ENCODE assay signal across 8 cellular contexts in genomic region chr18:2985628-2986027, GRCh38. TPM values are rescaled to one million over a fixed set of nuclear protein-coding genes. Genes with fewer than 3 reads are reported as not detected.
A peak's percentile ranks its signal among the peaks of the same experiment; 100 is the strongest.
DNase-seq lines count a peak whose midpoint lies in the region; ATAC-seq, FAIRE-seq and TF ChIP-seq lines count a peak whose summit lies in the region.

No MANE protein-coding gene starts in this region.

- no peak overlapping the region for H2AK5ac ChIP-seq in H1 (ENCODE audit: low read depth, low read length)

- POLR2A ChIA-PET in A549 (lab: Yijun Ruan, JAX), result interaction anchor here (0.5 to 0.9 kb wide), 3 partner anchors 19 to 437 kb away, joined by 3 to 4 read pairs (median 3); no protein-coding TSS in a partner anchor
- POLR2A ChIA-PET in H1 (lab: Charles Lee; ENCODE audit: partially characterized antibody), result no interaction called here

- H4K5ac ChIP-seq in H1 (ENCODE audit: insufficient read length, low read depth, low read length), result no peak overlapping the region

- H3K4me2 ChIP-seq in A549, result peak overlapping the region; percentile 84
- no peak overlapping the region for H3K4me2 ChIP-seq in H1 (ENCODE audit: insufficient read depth in 1 of 2, low read depth in 2 of 2, low read length in 2 of 2)

- H3K14ac ChIP-seq in H1 (ENCODE audit: insufficient read length), result no peak overlapping the region

- H2BK20ac ChIP-seq in H1 (ENCODE audit: low read length), result no peak overlapping the region

- no peak overlapping the region for H3K4me3 ChIP-seq in A549
- H3K4me3 ChIP-seq in H1 (ENCODE audit: extremely low read depth in 1 of 4, insufficient read depth in 2 of 4, low read depth in 3 of 4, low read length in 4 of 4), result no peak overlapping the region
- no peak overlapping the region for H3K4me3 ChIP-seq in sigmoid colon

- no peak overlapping the region for H2BK12ac ChIP-seq in H1 (ENCODE audit: low read depth, low read length)

- H3K27me3 ChIP-seq in H1 (replicated peaks in 1 of 4; ENCODE audit: control insufficient read depth in 3 of 4, extremely low read depth in 1 of 4, insufficient read depth in 3 of 4, low read length in 3 of 4) (no peaks in the 10 kb centered on the region), sigmoid colon (no peaks in the 10 kb centered on the region)

- H3K27ac ChIP-seq in A549, result peak overlapping the region; percentile 77 to 86
- H3K27ac ChIP-seq in H1 (ENCODE audit: low read depth, low read length), result no peak overlapping the region
- no peak overlapping the region for H3K27ac ChIP-seq in sigmoid colon

- WGBS in A549 (ENCODE audit: missing lambda C conversion rate), result 53% methylated on average over 2 of the region's 2 CpGs
- 82% methylated on average over 2 of the region's 2 CpGs; no CpG with 5 or more reads in 1 of the 2 experiments for WGBS in H1 (ENCODE audit: extremely low coverage in 1 of 2, insufficient coverage in 1 of 2, insufficient read length in 1 of 2, insufficient replicate concordance in 2 of 2, low coverage in 1 of 2, low lambda C conversion rate in 2 of 2, missing lambda C conversion rate in 1 of 2), 2 experiments
- WGBS in sigmoid colon, 2 donors, result 31 to 74% methylated on average over 2 of the region's 2 CpGs

- CTCF ChIA-PET in A549 (lab: Yijun Ruan, JAX) (interaction anchor here (0.7 to 3.3 kb wide), 12 partner anchors 9 to 260 kb away, joined by 3 to 12 read pairs (median 4); no protein-coding TSS in a partner anchor), H1 (lab: Charles Lee; ENCODE audit: partially characterized antibody) (interaction anchor here (0.6 to 3.3 kb wide), 24 partner anchors 9 to 275 kb away, joined by 3 to 21 read pairs (median 4); no protein-coding TSS in a partner anchor)

- H3K4ac ChIP-seq in H1 (replicated peaks; ENCODE audit: insufficient read length, low read depth, low read length), result no peak overlapping the region

- no peak overlapping the region for H4K8ac ChIP-seq in H1 (ENCODE audit: extremely low read depth, insufficient read depth, low read length)

- intact Hi-C loops in sigmoid colon (cut with DNase I), result no loop called here

- no peaks in the 10 kb centered on the region for H3K36me3 ChIP-seq in H1 (ENCODE audit: control insufficient read depth in 2 of 4, insufficient read depth in 4 of 4, low read length in 3 of 4)
- H3K36me3 ChIP-seq in sigmoid colon, result no peaks in the 10 kb centered on the region

- peaks cover 0 to 66% of the 10 kb centered on the region in 2 experiments; a peak in 2 of 4 replicates for H3K79me2 ChIP-seq in H1 (ENCODE audit: control insufficient read depth in 1 of 2, insufficient read depth in 2 of 2, low read length in 2 of 2)

- H3K18ac ChIP-seq in H1 (ENCODE audit: extremely low read depth, low read length), result no peak overlapping the region

- H3K4me1 ChIP-seq in A549 (peaks cover 84% of the 10 kb centered on the region), H1 (replicated peaks in 1 of 4; ENCODE audit: control insufficient read depth in 3 of 4, insufficient read depth in 4 of 4, low read length in 3 of 4) (peaks cover 0 to 11% (median 9%) of the 10 kb centered on the region in 4 experiments; a peak in 6 of 7 replicates), sigmoid colon (peaks cover 0 to 34% (median 31%) of the 10 kb centered on the region in 4 donors)

- H3K79me1 ChIP-seq in H1 (ENCODE audit: low read depth, low read length), result peaks cover 3% of the 10 kb centered on the region

- no peak overlapping the region for H2BK5ac ChIP-seq in H1 (ENCODE audit: low read depth, low read length)

- TF ChIP-seq POLR2A in A549 (IDR thresholded peaks at IDR 0.05; ENCODE audit: low read length) (no peak), H1 (IDR thresholded peaks at IDR 0.05; ENCODE audit: control extremely low read depth in 1 of 2, low read depth in 2 of 2, low read length in 2 of 2) (no peak), sigmoid colon (IDR thresholded peaks at IDR 0.05) (no peak), GM12891 (IDR thresholded peaks at IDR 0.05; ENCODE audit: low read depth, low read length) (no peak)

- H3K9ac ChIP-seq in H1 (replicated peaks in 1 of 4; ENCODE audit: extremely low read depth in 1 of 4, low read depth in 3 of 4, low read length in 3 of 4), result no peak overlapping the region

- H2BK15ac ChIP-seq in H1 (ENCODE audit: low read length), result no peak overlapping the region

- H2BK120ac ChIP-seq in H1 (replicated peaks; ENCODE audit: low read depth, low read length), result no peak overlapping the region

- no peaks in the 10 kb centered on the region for H3K23me2 ChIP-seq in H1 (ENCODE audit: low read depth, low read length)

- H3K9me3 ChIP-seq in A549, result no peaks in the 10 kb centered on the region
- no peaks in the 10 kb centered on the region for H3K9me3 ChIP-seq in H1 (ENCODE audit: insufficient read depth in 2 of 2, low read depth in 1 of 2, low read length in 1 of 2)
- H3K9me3 ChIP-seq in sigmoid colon, result no peaks in the 10 kb centered on the region

- DNase-seq in A549 (ENCODE audit: low read depth in 1 of 2, low spot score in 1 of 2) (peak in 1 of 2 experiments; percentile 29), MV-4-11 (lab: John Stamatoyannopoulos, UW) (peak; percentile 23), H1 (ENCODE audit: low read depth in 1 of 2, low spot score in 2 of 2) (no peak), sigmoid colon (no peak), GM12891 (ENCODE audit: insufficient read length, low spot score) (no peak), NCI-H2227 treated with DMSO at 0.1 percent for 48 hours (lab: John Stamatoyannopoulos, UW) (no peak), HK-2 (ENCODE audit: unreplicated experiment) (no peak)

- H4K91ac ChIP-seq in H1 (replicated peaks; ENCODE audit: insufficient read length, low read length), result no peak overlapping the region

- no peak overlapping the region for H3K23ac ChIP-seq in H1 (ENCODE audit: insufficient read length)

- H2AFZ ChIP-seq in H1 (ENCODE audit: low read length), result no peak overlapping the region

- TF ChIP-seq EP300 in A549 (IDR thresholded peaks at IDR 0.05), result no peak
- TF ChIP-seq EP300 in H1 (IDR thresholded peaks at IDR 0.05; ENCODE audit: borderline replicate concordance in 1 of 2, low read depth in 2 of 2, low read length in 2 of 2), result no peak
- TF ChIP-seq EP300 in sigmoid colon (IDR thresholded peaks at IDR 0.05), result no peak

- TF ChIP-seq RAD21 in A549 (conservative IDR thresholded peaks at IDR 0.05 in 1 of 2, IDR thresholded peaks at IDR 0.05 in 1 of 2), result peak; percentile 40 to 44; a peak in 3 of 5 replicates
- peak; percentile 8 to 14; a peak in 1 of 4 replicates for TF ChIP-seq RAD21 in H1 (IDR thresholded peaks at IDR 0.05 in 1 of 2, conservative IDR thresholded peaks at IDR 0.05 in 1 of 2; ENCODE audit: low read depth in 2 of 2, low read length in 2 of 2)

- no peak for ATAC-seq in A549
- peak; percentile 37 for ATAC-seq in GM18502 (IDR thresholded peaks at IDR 0.05; ENCODE audit: poor library complexity, unreplicated experiment)

- TF ChIP-seq CTCF in A549 (IDR thresholded peaks at IDR 0.05), result peak; percentile 38
- TF ChIP-seq CTCF in H1 (IDR thresholded peaks at IDR 0.05; ENCODE audit: control extremely low read depth in 1 of 3, insufficient read depth in 1 of 3, low read depth in 1 of 3, low read length in 3 of 3), result peak in 1 of 3 experiments; percentile 44; a peak in 2 of 4 replicates
- peak in 3 of 4 experiments; percentile 23 to 42 (median 34) for TF ChIP-seq CTCF in sigmoid colon (IDR thresholded peaks at IDR 0.05)

- H4K20me1 ChIP-seq in H1 (replicated peaks in 1 of 2; ENCODE audit: control insufficient read depth in 1 of 2, insufficient read depth in 2 of 2, low read length in 2 of 2), result no peaks in the 10 kb centered on the region

- H3K56ac ChIP-seq in H1 (replicated peaks; ENCODE audit: insufficient read length, low read depth, low read length), result no peak overlapping the region

- FAIRE-seq in A549 (lab: Jason Lieb, UNC) (no peak), H1 (lab: Jason Lieb, UNC) (no peak), GM12891 (lab: Jason Lieb, UNC) (no peak)

TF ChIP-seq in A549, 52 proteins besides CTCF, POLR2A, EP300 and RAD21 (continues in another document):
- no peak for TF ChIP-seq POLR2AphosphoS2 (conservative IDR thresholded peaks at IDR 0.05; ENCODE audit: low read length)
- peak; percentile 27; the same call in 2 of the 3 replicates for TF ChIP-seq SMC3 (IDR thresholded peaks at IDR 0.05)
- TF ChIP-seq CEBPB (IDR thresholded peaks at IDR 0.05), result no peak

TF ChIP-seq in H1, 55 proteins besides CTCF, POLR2A, EP300 and RAD21 (continues in another document):
- TF ChIP-seq HDAC2 (IDR thresholded peaks at IDR 0.05; ENCODE audit: borderline replicate concordance in 1 of 2, low read depth in 2 of 2, low read length in 2 of 2), result peak in 1 of 2 experiments; percentile 48; a peak in 1 of 4 replicates
- TF ChIP-seq KDM1A (IDR thresholded peaks at IDR 0.05; ENCODE audit: borderline replicate concordance, low read length), result peak; percentile 37; the same call in 1 of the 2 replicates

TF ChIP-seq in GM12891, 5 proteins besides CTCF, POLR2A, EP300 and RAD21:
- TF ChIP-seq POU2F2 (IDR thresholded peaks at IDR 0.05; ENCODE audit: low read depth, low read length), result no peak
- no peak for TF ChIP-seq POLR2AphosphoS5 (IDR thresholded peaks at IDR 0.05; ENCODE audit: low read depth, low read length)
- no peak for TF ChIP-seq PAX5 (IDR thresholded peaks at IDR 0.05; ENCODE audit: insufficient read depth, low read length, severe bottlenecking)
- TF ChIP-seq SPI1 (IDR thresholded peaks at IDR 0.05; ENCODE audit: low read depth, low read length), result no peak
- TF ChIP-seq TAF1 (IDR thresholded peaks at IDR 0.05; ENCODE audit: low read depth, low read length), result no peak

RNA-seq across cellular contexts. Expression of gene LPIN2, which starts 27.3 kb away (rescaled TPM):
- polyA plus RNA-seq in A549 (2011; rRNA removed) (21.1 and 23.7 TPM in 2 replicates), A549 (2017; fragmentation: RNase III; extraction: RNeasy Plus Mini Kit Qiagen cat#74134 plus additional on column Dnase treatment) (12.5 to 14.0 TPM (median 12.9 TPM) in 3 replicates), H1 (2011; rRNA removed) (7.4 and 7.7 TPM in 2 replicates), sigmoid colon (10 to 100 TPM; 16.2 to 34.9 (median 28.5) TPM)
- polyA plus RNA-seq in A549 (2012; cell fraction: cytosol; rRNA removed), result 6.9 and 8.5 TPM in 2 replicates
- 9.9 and 13.4 TPM in 2 replicates for polyA plus RNA-seq in A549 (2012; cell fraction: nucleus; rRNA removed)
- polyA minus RNA-seq in A549 (2011; rRNA and poly(A)+ RNA removed), result 17.9 and 18.8 TPM in 2 replicates
- total RNA-seq in H1 (2021; fragmentation: NEBNext Ultra II Directional; extraction: Animal tissue kit (Norgen Biotek cat#: 25700)), result 13.8 and 14.2 TPM in 2 replicates
- polyA plus RNA-seq in H1 (2011; cell fraction: cytosol; rRNA removed), result 11.6 TPM
- 12.2 TPM for polyA plus RNA-seq in H1 (2011; cell fraction: nucleus; rRNA removed)
- polyA plus RNA-seq in H1 (2012, experiment 1 of 2), result 8.6 to 10.8 TPM (median 9.6 TPM) in 4 replicates
- polyA plus RNA-seq in H1 (2012, experiment 2 of 2), result 1.7 TPM
- polyA plus RNA-seq in H1 (2013, experiment 1 of 2), result 7.6 TPM
- 7.8 TPM for polyA plus RNA-seq in H1 (2013, experiment 2 of 2)
- 14.3 and 16.1 TPM in 2 replicates for polyA minus RNA-seq in H1 (2011; rRNA and poly(A)+ RNA removed)
- 9.8 TPM for polyA minus RNA-seq in H1 (2011; cell fraction: cytosol; rRNA and poly(A)+ RNA removed)
- 18.0 TPM for polyA minus RNA-seq in H1 (2011; cell fraction: nucleus; rRNA and poly(A)+ RNA removed)
- 10 to 100 TPM; 13.6 to 31.5 (median 18.0) TPM for total RNA-seq in sigmoid colon
- polyA plus RNA-seq in GM12891 (2012; ENCODE audit: low read depth, missing spikeins), result 13.3 TPM

Comparison
In these comparisons a context has a peak if more than half of its experiments do, and no peak if none do; other contexts are left out.
1. H3K27ac ChIP-seq: peak in A549 (2 of 2); none in H1 (single experiment) and sigmoid colon (0 of 4).
2. Of the 18 proteins assayed by ChIP-seq in both H1 and A549: peak only in H1: KDM1A; only in A549: none; in both: RAD21; in neither: 14; mixed calls (peak in some experiments, not most) for 2.